In the genomic region with DNA sequence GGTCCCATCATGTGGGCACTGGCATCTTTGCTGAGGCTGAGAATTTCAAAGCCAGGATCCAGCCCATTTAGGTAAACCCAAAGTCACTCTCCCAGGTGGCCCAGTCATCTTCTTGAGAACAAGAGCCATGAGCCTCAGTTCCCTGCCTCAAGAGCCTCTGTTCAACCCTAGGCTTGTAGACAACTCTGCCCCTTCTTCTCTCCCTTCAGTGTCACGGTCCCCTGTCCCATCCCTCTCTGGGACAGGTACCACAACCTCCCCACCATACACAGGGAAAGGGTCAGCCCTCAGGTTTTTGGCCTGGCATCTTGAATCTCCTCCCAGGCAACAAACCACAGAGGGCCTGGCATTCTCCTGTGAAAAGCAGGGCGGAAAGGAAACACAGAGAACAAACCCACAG, we compare ENCODE assay signal across 10 cellular contexts. TPM values are rescaled to one million over a fixed set of nuclear protein-coding genes. Genes with fewer than 3 reads are reported as not detected.
"Had no signal": no experiment of that assay in that cellular context is flagged by ENCODE, and none has a peak within 500 bp of the region (broad histone marks: within the 10 kb centered on the region; RNA-seq: fewer than 3 reads in every experiment).

No MANE protein-coding gene starts in this region.

RNA-seq across cellular contexts. Expression of a gene that starts 18.1 kb away (rescaled TPM):
- total RNA-seq: OCI-LY7, PC-3, PC-9, Peyer's patch, Right ventricle myocardium inferior, Right ventricle myocardium superior, RPMI7951, SJCRH30, SJSA1, SK-MEL-5 had no signal

RNA-seq across cellular contexts. Expression of a gene that starts 41.9 kb away (rescaled TPM):
- total RNA-seq: OCI-LY7, PC-3, PC-9, Peyer's patch, Right ventricle myocardium inferior, Right ventricle myocardium superior, RPMI7951, SJSA1, SK-MEL-5 had no signal
